ENCODE assay signal across 9 cellular contexts in genomic region chr2:136225950-136226835, GRCh38.
DNase-seq lines count a peak whose midpoint lies in the region; ATAC-seq lines count a peak whose summit lies in the region.
"Had no signal": no experiment of that assay in that cellular context is flagged by ENCODE, and none has a peak within 500 bp of the region (broad histone marks: within the 10 kb centered on the region; RNA-seq: fewer than 3 reads in every experiment).

No MANE protein-coding gene starts in this region.

- H3K27ac ChIP-seq in mesodermal cell (ENCODE audit: low read depth, low read length, severe bottlenecking), result peak overlapping the region; percentile 2

- ATAC-seq in GM18511 (IDR thresholded peaks at IDR 0.05; ENCODE audit: unreplicated experiment), result peak; percentile 90
- ATAC-seq in GM21825 (IDR thresholded peaks at IDR 0.05; ENCODE audit: unreplicated experiment), result peak; percentile 60
- ATAC-seq in HG03196 (IDR thresholded peaks at IDR 0.05; ENCODE audit: unreplicated experiment), result no peak
- ATAC-seq in GM21717 (IDR thresholded peaks at IDR 0.05; ENCODE audit: unreplicated experiment), result no peak

- 77 to 81% methylated on average over 6 to 7 of the region's 7 CpGs for WGBS in mesodermal cell (ENCODE audit: insufficient coverage in 2 of 2), 2 experiments

- DNase-seq in NCI-H524 treated with DMSO at 0.1 percent for 48 hours (lab: John Stamatoyannopoulos, UW), result peak; percentile 63
- no peak for DNase-seq in NCI-H2227 treated with DMSO at 0.1 percent for 48 hours (lab: John Stamatoyannopoulos, UW)
- no peak for DNase-seq in iPS-NIHi11 (ENCODE audit: low spot score)
- DNase-seq: erythroblast had no signal

- H3K9me3 ChIP-seq in mesodermal cell (ENCODE audit: control insufficient read depth, low read length), result no peaks in the 10 kb centered on the region

- H3K4me3 ChIP-seq in mesodermal cell (ENCODE audit: extremely low read depth, insufficient read depth, low read length, poor library complexity, severe bottlenecking), result no peak overlapping the region

- peaks cover 7% of the 10 kb centered on the region for H3K4me1 ChIP-seq in mesodermal cell (ENCODE audit: control insufficient read depth, insufficient read depth, low read length, poor library complexity, severe bottlenecking)

- no peaks in the 10 kb centered on the region for H3K36me3 ChIP-seq in mesodermal cell (ENCODE audit: control insufficient read depth, insufficient read depth, low read length)

Comparison
In these comparisons a context has a peak if more than half of its experiments do, and no peak if none do; other contexts are left out.
1. ATAC-seq: peak in GM18511 (single experiment) and GM21825 (single experiment); none in HG03196 (single experiment) and GM21717 (single experiment).